ENCODE assay signal across 14 cellular contexts in the genomic region with DNA sequence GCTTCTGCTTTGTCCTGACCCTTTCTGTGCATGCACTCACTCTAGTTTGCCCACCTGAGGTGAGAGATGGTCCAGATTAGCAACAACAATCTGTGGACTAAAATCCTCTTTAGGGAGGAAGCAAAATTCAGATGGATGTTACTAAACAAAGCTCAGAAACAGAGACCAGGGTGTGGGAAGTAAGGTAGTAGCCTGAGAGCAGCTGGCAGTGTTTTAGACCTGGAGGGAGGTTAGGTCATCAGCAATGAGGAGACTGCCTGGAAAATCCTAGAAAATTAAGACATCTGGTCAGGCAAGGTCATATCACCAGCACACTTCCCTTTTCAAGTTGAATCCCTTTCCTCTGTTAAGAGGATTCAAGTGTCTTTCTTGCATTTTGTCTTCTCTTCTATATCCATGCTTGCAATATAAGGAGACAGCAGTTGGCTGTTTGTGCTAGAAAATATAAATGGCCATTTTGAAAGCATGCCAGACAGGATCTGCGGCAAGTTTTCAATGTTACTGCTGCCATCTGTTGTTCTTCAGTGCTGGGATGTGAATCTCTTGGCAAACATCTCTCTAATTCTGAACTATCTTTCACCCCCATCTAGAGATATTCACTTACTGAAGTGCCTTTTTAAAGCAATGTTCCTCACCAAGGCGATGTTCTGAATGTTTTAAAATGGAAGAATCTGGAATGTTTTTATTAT.
DNase-seq lines count a peak whose midpoint lies in the region; ATAC-seq and TF ChIP-seq lines count a peak whose summit lies in the region.
"Had no signal": no experiment of that assay in that cellular context is flagged by ENCODE, and none has a peak within 500 bp of the region (broad histone marks: within the 10 kb centered on the region; RNA-seq: fewer than 3 reads in every experiment).

No MANE protein-coding gene starts in this region.

- H2AFZ ChIP-seq in GM23338 = no peak overlapping the region

- H3K4me2 ChIP-seq in GM23338 = no peak overlapping the region

- no peaks in the 10 kb centered on the region for H3K27me3 ChIP-seq in GM23338 (ENCODE audit: insufficient read depth)
- H3K27me3 ChIP-seq: upper lobe of left lung had no signal

- no peaks in the 10 kb centered on the region for H3F3A ChIP-seq in GM23338 (replicated peaks; ENCODE audit: low read depth)

- H3K27ac Mint-ChIP-seq in type B pancreatic cell (no peak overlapping the region), GM23338 (no peak overlapping the region)
- H3K27ac Mint-ChIP-seq: activated naive CD4-positive, alpha-beta T cell treated with anti-CD3 and anti-CD28 coated beads, Interleukin-2, amount 10 ng/mL, durations not matched to agents 7 days and 5 days; naive thymus-derived CD8-positive, alpha-beta T cell had no signal

- H3K9me2 ChIP-seq in GM23338 (ENCODE audit: insufficient read depth) = no peaks in the 10 kb centered on the region

- H3K4me3 ChIP-seq in fibroblast of villous mesenchyme (ENCODE audit: low read depth, low read length) (no peak overlapping the region), GM23338 (no peak overlapping the region)
- H3K4me3 ChIP-seq: GM12878, upper lobe of left lung had no signal

- no peaks in the 10 kb centered on the region for H3K79me2 ChIP-seq in GM23338 (replicated peaks; ENCODE audit: insufficient read depth)

- H3K36me3 ChIP-seq in GM23338 (ENCODE audit: insufficient read depth) = no peaks in the 10 kb centered on the region
- H3K36me3 ChIP-seq: upper lobe of left lung had no signal

- DNase-seq in SHP77 treated with DMSO at 0.1 percent for 48 hours (lab: John Stamatoyannopoulos, UW) (peak; percentile 42), SHP77 (lab: John Stamatoyannopoulos, UW) (no peak), SK-MEL-5 (ENCODE audit: low read depth, low spot score) (peak; percentile 33), fibroblast of villous mesenchyme (ENCODE audit: low read depth) (peak; percentile 71), type B pancreatic cell (ENCODE audit: extremely low spot score, unreplicated experiment) (no peak), SKM-1 (lab: John Stamatoyannopoulos, UW; ENCODE audit: unreplicated experiment) (no peak), GM23338 (ENCODE audit: low spot score) (no peak)
- DNase-seq in activated CD4-positive, CD25-positive, alpha-beta regulatory T cell (lab: John Stamatoyannopoulos, UW) = no peak
- DNase-seq: activated naive CD4-positive, alpha-beta T cell treated with anti-CD3 and anti-CD28 coated beads, Interleukin-2, amount 10 ng/mL, durations not matched to agents 7 days and 5 days; AML-193; naive thymus-derived CD8-positive, alpha-beta T cell; NCI-H748 treated with DMSO at 0.1 percent for 48 hours; upper lobe of left lung had no signal

- H3K27ac ChIP-seq in GM23338 (ENCODE audit: low read depth) = no peak overlapping the region
- H3K27ac ChIP-seq: upper lobe of left lung had no signal

- H3K4me1 ChIP-seq in GM23338 (ENCODE audit: insufficient read depth) = no peaks in the 10 kb centered on the region
- H3K4me1 ChIP-seq: upper lobe of left lung had no signal

- no peak for TF ChIP-seq CTCF in fibroblast of villous mesenchyme (IDR thresholded peaks at IDR 0.05; ENCODE audit: insufficient read depth, low read depth, low read length)
- no peak for TF ChIP-seq CTCF in type B pancreatic cell (conservative IDR thresholded peaks at IDR 0.05)
- TF ChIP-seq CTCF in GM23338 (conservative IDR thresholded peaks at IDR 0.05; ENCODE audit: low read depth in 2 of 2) = peak in 1 of 2 experiments; percentile 18; a peak in 1 of 4 replicates

- H3K36me3 Mint-ChIP-seq in type B pancreatic cell (no peaks in the 10 kb centered on the region), GM23338 (ENCODE audit: low read depth) (no peaks in the 10 kb centered on the region)
- H3K36me3 Mint-ChIP-seq: activated naive CD4-positive, alpha-beta T cell treated with anti-CD3 and anti-CD28 coated beads, Interleukin-2, amount 10 ng/mL, durations not matched to agents 7 days and 5 days; naive thymus-derived CD8-positive, alpha-beta T cell had no signal

- in situ Hi-C loops in SK-MEL-5 (cut with HindIII; ENCODE audit: low pct_unique_long_range_greater_than_20kb, low sequenced_read_pairs) = no loop called here

- ATAC-seq in GM23338 = no peak
- ATAC-seq: GM12878; naive thymus-derived CD8-positive, alpha-beta T cell had no signal

- peaks cover 11% of the 10 kb centered on the region for H3K9me3 Mint-ChIP-seq in type B pancreatic cell
- no peaks in the 10 kb centered on the region for H3K9me3 Mint-ChIP-seq in GM23338

- H3K27me3 Mint-ChIP-seq in type B pancreatic cell (no peaks in the 10 kb centered on the region), GM23338 (ENCODE audit: insufficient read depth, low read depth, poor library complexity) (no peaks in the 10 kb centered on the region)
- H3K27me3 Mint-ChIP-seq: activated naive CD4-positive, alpha-beta T cell treated with anti-CD3 and anti-CD28 coated beads, Interleukin-2, amount 10 ng/mL, durations not matched to agents 7 days and 5 days; naive thymus-derived CD8-positive, alpha-beta T cell had no signal

- H3K4me1 Mint-ChIP-seq in type B pancreatic cell (ENCODE audit: unreplicated experiment) = peaks cover 12% of the 10 kb centered on the region
- no peaks in the 10 kb centered on the region for H3K4me1 Mint-ChIP-seq in GM23338
- H3K4me1 Mint-ChIP-seq: activated naive CD4-positive, alpha-beta T cell treated with anti-CD3 and anti-CD28 coated beads, Interleukin-2, amount 10 ng/mL, durations not matched to agents 7 days and 5 days; naive thymus-derived CD8-positive, alpha-beta T cell had no signal

- H3K4me3 Mint-ChIP-seq in type B pancreatic cell (peak overlapping the region; percentile 30), GM23338 (no peak overlapping the region)
- H3K4me3 Mint-ChIP-seq: activated naive CD4-positive, alpha-beta T cell treated with anti-CD3 and anti-CD28 coated beads, Interleukin-2, amount 10 ng/mL, durations not matched to agents 7 days and 5 days; naive thymus-derived CD8-positive, alpha-beta T cell had no signal

- H4K20me1 ChIP-seq in GM23338 (replicated peaks; ENCODE audit: insufficient read depth) = no peaks in the 10 kb centered on the region

TF ChIP-seq in GM23338, 12 proteins besides CTCF, POLR2A, EP300 and RAD21 (continues in another document):
- TF ChIP-seq, protein P1, sequence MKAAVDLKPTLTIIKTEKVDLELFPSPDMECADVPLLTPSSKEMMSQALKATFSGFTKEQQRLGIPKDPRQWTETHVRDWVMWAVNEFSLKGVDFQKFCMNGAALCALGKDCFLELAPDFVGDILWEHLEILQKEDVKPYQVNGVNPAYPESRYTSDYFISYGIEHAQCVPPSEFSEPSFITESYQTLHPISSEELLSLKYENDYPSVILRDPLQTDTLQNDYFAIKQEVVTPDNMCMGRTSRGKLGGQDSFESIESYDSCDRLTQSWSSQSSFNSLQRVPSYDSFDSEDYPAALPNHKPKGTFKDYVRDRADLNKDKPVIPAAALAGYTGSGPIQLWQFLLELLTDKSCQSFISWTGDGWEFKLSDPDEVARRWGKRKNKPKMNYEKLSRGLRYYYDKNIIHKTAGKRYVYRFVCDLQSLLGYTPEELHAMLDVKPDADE (IDR thresholded peaks at IDR 0.05) = no peak
- TF ChIP-seq ZNF114 (CRISPR knock-in tag; IDR thresholded peaks at IDR 0.05) (no peak), EZH2phosphoT487 (IDR thresholded peaks at IDR 0.05; ENCODE audit: unreplicated experiment) (no peak), POLR2AphosphoS5 (IDR thresholded peaks at IDR 0.05; ENCODE audit: low read depth) (no peak), STAT1 (IDR thresholded peaks at IDR 0.05; ENCODE audit: unreplicated experiment) (no peak), ZNF331 (CRISPR knock-in tag; IDR thresholded peaks at IDR 0.05; ENCODE audit: low read depth) (no peak), JUNB (IDR thresholded peaks at IDR 0.05; ENCODE audit: unreplicated experiment) (no peak), NANOG (IDR thresholded peaks at IDR 0.05; ENCODE audit: borderline replicate concordance) (no peak)
- TF ChIP-seq, protein P2, sequence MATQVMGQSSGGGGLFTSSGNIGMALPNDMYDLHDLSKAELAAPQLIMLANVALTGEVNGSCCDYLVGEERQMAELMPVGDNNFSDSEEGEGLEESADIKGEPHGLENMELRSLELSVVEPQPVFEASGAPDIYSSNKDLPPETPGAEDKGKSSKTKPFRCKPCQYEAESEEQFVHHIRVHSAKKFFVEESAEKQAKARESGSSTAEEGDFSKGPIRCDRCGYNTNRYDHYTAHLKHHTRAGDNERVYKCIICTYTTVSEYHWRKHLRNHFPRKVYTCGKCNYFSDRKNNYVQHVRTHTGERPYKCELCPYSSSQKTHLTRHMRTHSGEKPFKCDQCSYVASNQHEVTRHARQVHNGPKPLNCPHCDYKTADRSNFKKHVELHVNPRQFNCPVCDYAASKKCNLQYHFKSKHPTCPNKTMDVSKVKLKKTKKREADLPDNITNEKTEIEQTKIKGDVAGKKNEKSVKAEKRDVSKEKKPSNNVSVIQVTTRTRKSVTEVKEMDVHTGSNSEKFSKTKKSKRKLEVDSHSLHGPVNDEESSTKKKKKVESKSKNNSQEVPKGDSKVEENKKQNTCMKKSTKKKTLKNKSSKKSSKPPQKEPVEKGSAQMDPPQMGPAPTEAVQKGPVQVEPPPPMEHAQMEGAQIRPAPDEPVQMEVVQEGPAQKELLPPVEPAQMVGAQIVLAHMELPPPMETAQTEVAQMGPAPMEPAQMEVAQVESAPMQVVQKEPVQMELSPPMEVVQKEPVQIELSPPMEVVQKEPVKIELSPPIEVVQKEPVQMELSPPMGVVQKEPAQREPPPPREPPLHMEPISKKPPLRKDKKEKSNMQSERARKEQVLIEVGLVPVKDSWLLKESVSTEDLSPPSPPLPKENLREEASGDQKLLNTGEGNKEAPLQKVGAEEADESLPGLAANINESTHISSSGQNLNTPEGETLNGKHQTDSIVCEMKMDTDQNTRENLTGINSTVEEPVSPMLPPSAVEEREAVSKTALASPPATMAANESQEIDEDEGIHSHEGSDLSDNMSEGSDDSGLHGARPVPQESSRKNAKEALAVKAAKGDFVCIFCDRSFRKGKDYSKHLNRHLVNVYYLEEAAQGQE (IDR thresholded peaks at IDR 0.05; ENCODE audit: unreplicated experiment) = no peak

Comparison
In these comparisons a context has a peak if more than half of its experiments do, and no peak if none do; other contexts are left out.
1. DNase-seq: peak in SHP77 treated with DMSO at 0.1 percent for 48 hours (single experiment), SK-MEL-5 (single experiment) and fibroblast of villous mesenchyme (single experiment); none in SHP77 (0 of 2), type B pancreatic cell (single experiment), SKM-1 (single experiment), GM23338 (single experiment) and activated CD4-positive, CD25-positive, alpha-beta regulatory T cell (0 of 4).